Comparison of ENCODE assay signal across 25 cellular contexts in genomic region chr5:43232943-43233833, GRCh38. TPM values are rescaled to one million over a fixed set of nuclear protein-coding genes. Genes with fewer than 3 reads are reported as not detected.
DNase-seq lines count a peak whose midpoint lies in the region; ATAC-seq and TF ChIP-seq lines count a peak whose summit lies in the region.
"Had no signal": no experiment of that assay in that cellular context is flagged by ENCODE, and none has a peak within 500 bp of the region (broad histone marks: within the 10 kb centered on the region; RNA-seq: fewer than 3 reads in every experiment).

No MANE protein-coding gene starts in this region.

- H3K9me3 Mint-ChIP-seq in stimulated activated effector memory CD8-positive, alpha-beta T cell treated with anti-CD3 and anti-CD28 coated beads, Interleukin-12 subunit alpha, Interleukin-12 subunit beta, amount 100 ng/mL, for 72 hours: no peaks in the 10 kb centered on the region
- H3K9me3 Mint-ChIP-seq: activated naive CD4-positive, alpha-beta T cell treated with anti-CD3 and anti-CD28 coated beads for 36 hours; H9 had no signal

- H3K27ac ChIP-seq in thyroid gland: no peak overlapping the region
- no peak overlapping the region for H3K27ac ChIP-seq in right cardiac atrium (ENCODE audit: low read length)
- H3K27ac ChIP-seq: A549; BLaER1 treated with 17β-estradiol and CSF1 and Interleukin-3, amounts not matched to agents 10 nM and 100 nM; pancreas; sigmoid colon; transverse colon; VCaP had no signal

- no peak overlapping the region for H3K27ac Mint-ChIP-seq in stimulated activated effector memory CD8-positive, alpha-beta T cell treated with anti-CD3 and anti-CD28 coated beads, Interleukin-12 subunit alpha, Interleukin-12 subunit beta, amount 100 ng/mL, for 72 hours
- H3K27ac Mint-ChIP-seq: activated naive CD4-positive, alpha-beta T cell treated with anti-CD3 and anti-CD28 coated beads for 36 hours; H9 had no signal

- ATAC-seq in stimulated activated effector memory CD8-positive, alpha-beta T cell treated with anti-CD3 and anti-CD28 coated beads, Interleukin-12 subunit alpha, Interleukin-12 subunit beta, amount 100 ng/mL, for 72 hours: no peak
- ATAC-seq in GM18861 (IDR thresholded peaks at IDR 0.05; ENCODE audit: unreplicated experiment) (no peak), right cardiac atrium (no peak)
- ATAC-seq: naive thymus-derived CD4-positive, alpha-beta T cell; stimulated activated naive CD8-positive, alpha-beta T cell treated with anti-CD3 and anti-CD28 coated beads, Interleukin-15, Interleukin-2, amounts not matched to agents 100 U/mL and 50 U/mL, for 24 hours had no signal

- DNase-seq in NCI-H524 treated with DMSO at 0.1 percent for 48 hours (lab: John Stamatoyannopoulos, UW): peak; percentile 2
- no peak for DNase-seq in NCI-H524 (lab: John Stamatoyannopoulos, UW)
- DNase-seq in NCI-H1092 treated with DMSO at 0.1 percent for 48 hours (lab: John Stamatoyannopoulos, UW): peak; percentile 57
- peak; percentile 11 for DNase-seq in NCI-H510A (lab: John Stamatoyannopoulos, UW)
- peak; percentile 77 to 83 for DNase-seq in thyroid gland
- no peak for DNase-seq in stimulated activated effector memory CD8-positive, alpha-beta T cell treated with anti-CD3 and anti-CD28 coated beads, Interleukin-12 subunit alpha, Interleukin-12 subunit beta, amount 100 ng/mL, for 72 hours (ENCODE audit: low spot score in 2 of 2)
- no peak for DNase-seq in right cardiac atrium
- DNase-seq: activated naive CD4-positive, alpha-beta T cell treated with anti-CD3 and anti-CD28 coated beads for 36 hours; activated T-cell treated with anti-CD3 and anti-CD28 coated beads for 4 hours; aorta; central memory CD4-positive, alpha-beta T cell; erythroblast; H9; mesendoderm; naive thymus-derived CD4-positive, alpha-beta T cell; NCI-H2227 treated with DMSO at 0.1 percent for 48 hours; SHP77; sigmoid colon; stimulated activated naive CD8-positive, alpha-beta T cell treated with anti-CD3 and anti-CD28 coated beads, Interleukin-15, Interleukin-2, amounts not matched to agents 100 U/mL and 50 U/mL, for 24 hours; transverse colon had no signal

- TF ChIP-seq CTCF in thyroid gland (IDR thresholded peaks at IDR 0.05): no peak

- no peaks in the 10 kb centered on the region for H3K36me3 Mint-ChIP-seq in stimulated activated effector memory CD8-positive, alpha-beta T cell treated with anti-CD3 and anti-CD28 coated beads, Interleukin-12 subunit alpha, Interleukin-12 subunit beta, amount 100 ng/mL, for 72 hours
- H3K36me3 Mint-ChIP-seq: naive thymus-derived CD4-positive, alpha-beta T cell had no signal

- no peaks in the 10 kb centered on the region for H3K36me3 ChIP-seq in thyroid gland
- H3K36me3 ChIP-seq: BLaER1 treated with 17β-estradiol and CSF1 and Interleukin-3, amounts not matched to agents 10 nM and 100 nM; pancreas; sigmoid colon; transverse colon had no signal

- H3K4me1 ChIP-seq in thyroid gland (peaks cover 7 to 11% of the 10 kb centered on the region in 2 donors), right cardiac atrium (ENCODE audit: control insufficient read depth, insufficient read depth, low read length) (no peaks in the 10 kb centered on the region)
- H3K4me1 ChIP-seq: A549; BLaER1 treated with 17β-estradiol and CSF1 and Interleukin-3, amounts not matched to agents 10 nM and 100 nM; sigmoid colon; transverse colon had no signal

- H3K27me3 ChIP-seq in thyroid gland: no peaks in the 10 kb centered on the region
- H3K27me3 ChIP-seq in right cardiac atrium (ENCODE audit: control insufficient read depth, insufficient read depth): no peaks in the 10 kb centered on the region
- H3K27me3 ChIP-seq: BLaER1 treated with 17β-estradiol and CSF1 and Interleukin-3, amounts not matched to agents 10 nM and 100 nM; pancreas; sigmoid colon; transverse colon had no signal

- no peaks in the 10 kb centered on the region for H3K4me1 Mint-ChIP-seq in stimulated activated effector memory CD8-positive, alpha-beta T cell treated with anti-CD3 and anti-CD28 coated beads, Interleukin-12 subunit alpha, Interleukin-12 subunit beta, amount 100 ng/mL, for 72 hours
- H3K4me1 Mint-ChIP-seq: H9 had no signal

- no peak overlapping the region for H3K4me3 Mint-ChIP-seq in stimulated activated effector memory CD8-positive, alpha-beta T cell treated with anti-CD3 and anti-CD28 coated beads, Interleukin-12 subunit alpha, Interleukin-12 subunit beta, amount 100 ng/mL, for 72 hours
- H3K4me3 Mint-ChIP-seq: activated naive CD4-positive, alpha-beta T cell treated with anti-CD3 and anti-CD28 coated beads for 36 hours; H9 had no signal

- H3K9me3 ChIP-seq in thyroid gland: no peaks in the 10 kb centered on the region
- peaks cover 1% of the 10 kb centered on the region for H3K9me3 ChIP-seq in right cardiac atrium (ENCODE audit: control insufficient read depth, low read length)
- H3K9me3 ChIP-seq: A549; BLaER1 treated with 17β-estradiol and CSF1 and Interleukin-3, amounts not matched to agents 10 nM and 100 nM; pancreas; sigmoid colon; transverse colon had no signal

- H3K4me3 ChIP-seq in thyroid gland (replicated peaks in 1 of 3) (no peak overlapping the region), right cardiac atrium (ENCODE audit: low read length) (no peak overlapping the region)
- H3K4me3 ChIP-seq: A549; BLaER1 treated with 17β-estradiol and CSF1 and Interleukin-3, amounts not matched to agents 10 nM and 100 nM; pancreas; sigmoid colon; transverse colon had no signal

- 41 to 50% methylated on average over 13 of the region's 15 CpGs for WGBS in thyroid gland, 2 donors
- 85% methylated on average over 15 of the region's 15 CpGs for WGBS in right cardiac atrium

- TF ChIP-seq POLR2A in thyroid gland (IDR thresholded peaks at IDR 0.05): no peak

- intact Hi-C loops in thyroid gland (cut with DNase I): no loop called here
- intact Hi-C loops in right cardiac atrium (cut with DNase I): loop anchor here in 1 of 4 donors (5.0 kb wide), 1 partner anchor 74 kb away; no protein-coding TSS in a partner anchor

RNA-seq across cellular contexts. Expression of gene NIM1K, which starts 41.2 kb away (rescaled TPM):
- total RNA-seq in thyroid gland (1 to 10 TPM in 1 of 4 donors, under 1 TPM in 3; 0.40 to 2.1 (median 0.58) TPM), right cardiac atrium (under 1 TPM; 0.57 to 0.89 (median 0.64) TPM)
- polyA plus RNA-seq in right cardiac atrium: 0.57 TPM

Comparison
In these comparisons a context has a peak if more than half of its experiments do, and no peak if none do; other contexts are left out.
1. DNase-seq: peak in NCI-H524 treated with DMSO at 0.1 percent for 48 hours (single experiment), NCI-H1092 treated with DMSO at 0.1 percent for 48 hours (single experiment), NCI-H510A (single experiment) and thyroid gland (2 of 2); none in NCI-H524 (0 of 2), stimulated activated effector memory CD8-positive, alpha-beta T cell treated with anti-CD3 and anti-CD28 coated beads, Interleukin-12 subunit alpha, Interleukin-12 subunit beta, amount 100 ng/mL, for 72 hours (0 of 2) and right cardiac atrium (0 of 3).